ENCODE assay signal across 13 cellular contexts in the genomic region with DNA sequence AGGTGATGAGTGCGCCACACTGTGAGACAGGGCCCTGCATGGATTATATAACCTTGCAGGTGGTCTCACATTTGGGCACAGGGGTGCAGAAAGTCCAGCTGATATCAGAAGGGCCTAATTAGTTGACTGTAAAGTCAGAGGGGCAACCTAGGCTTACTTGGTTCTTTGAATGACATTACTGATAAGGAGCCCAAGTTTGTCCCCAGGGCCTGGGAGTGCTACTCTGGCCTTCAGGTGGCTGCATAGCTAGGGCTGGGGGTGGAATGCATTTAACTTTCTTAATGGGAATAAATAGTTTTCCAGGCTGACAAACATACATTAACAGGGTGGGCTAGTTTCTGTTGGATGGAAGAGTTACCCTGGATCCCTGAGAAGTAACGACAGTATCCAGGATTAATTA. TPM values are rescaled to one million over a fixed set of nuclear protein-coding genes. Genes with fewer than 3 reads are reported as not detected.
DNase-seq lines count a peak whose midpoint lies in the region; ATAC-seq and TF ChIP-seq lines count a peak whose summit lies in the region.
"Had no signal": no experiment of that assay in that cellular context is flagged by ENCODE, and none has a peak within 500 bp of the region (broad histone marks: within the 10 kb centered on the region; RNA-seq: fewer than 3 reads in every experiment).

No MANE protein-coding gene starts in this region.

- peaks cover 16% of the 10 kb centered on the region for H3K36me3 Mint-ChIP-seq in Caco-2 (ENCODE audit: insufficient read depth, unreplicated experiment)
- peaks cover 0 to 4% of the 10 kb centered on the region in 2 donors for H3K36me3 Mint-ChIP-seq in stimulated activated naive B cell treated with anti-CD40 and anti-IgM and Interleukin-4, amounts not matched to agents 10 μg/mL and 1 μg/mL and 100 μg/mL, for 72 hours
- H3K36me3 Mint-ChIP-seq: CD8-positive, alpha-beta T cell had no signal

- H3K27me3 Mint-ChIP-seq in Caco-2 (ENCODE audit: insufficient read depth, unreplicated experiment): no peaks in the 10 kb centered on the region
- H3K27me3 Mint-ChIP-seq in stimulated activated naive B cell treated with anti-CD40 and anti-IgM and Interleukin-4, amounts not matched to agents 10 μg/mL and 1 μg/mL and 100 μg/mL, for 72 hours: no peaks in the 10 kb centered on the region

- no peaks in the 10 kb centered on the region for H3K9me3 Mint-ChIP-seq in Caco-2 (ENCODE audit: unreplicated experiment)
- no peaks in the 10 kb centered on the region for H3K9me3 Mint-ChIP-seq in stimulated activated naive B cell treated with anti-CD40 and anti-IgM and Interleukin-4, amounts not matched to agents 10 μg/mL and 1 μg/mL and 100 μg/mL, for 72 hours
- H3K9me3 Mint-ChIP-seq: CD8-positive, alpha-beta T cell had no signal

- H3K27ac ChIP-seq in RWPE2 (ENCODE audit: poor library complexity, severe bottlenecking): peak overlapping the region; percentile 4
- peak overlapping the region; percentile 6 for H3K27ac ChIP-seq in lower lobe of right lung

- peaks cover 16% of the 10 kb centered on the region for H3K4me1 Mint-ChIP-seq in Caco-2 (ENCODE audit: low read depth, unreplicated experiment)
- H3K4me1 Mint-ChIP-seq in stimulated activated naive B cell treated with anti-CD40 and anti-IgM and Interleukin-4, amounts not matched to agents 10 μg/mL and 1 μg/mL and 100 μg/mL, for 72 hours: peaks cover 17 to 41% of the 10 kb centered on the region in 2 donors

- H3K27me3 ChIP-seq in Caco-2 (replicated peaks; ENCODE audit: control insufficient read depth, insufficient read depth, low read length): no peaks in the 10 kb centered on the region
- no peaks in the 10 kb centered on the region for H3K27me3 ChIP-seq in RWPE2 (ENCODE audit: insufficient read depth, poor library complexity, severe bottlenecking)
- no peaks in the 10 kb centered on the region for H3K27me3 ChIP-seq in lower lobe of right lung (ENCODE audit: low read depth)

- TF ChIP-seq CTCF in Caco-2 (IDR thresholded peaks at IDR 0.05; ENCODE audit: insufficient read depth in 1 of 2, low read depth in 1 of 2, low read length in 1 of 2, severe bottlenecking in 1 of 2, unreplicated experiment in 1 of 2): no peak
- no peak for TF ChIP-seq CTCF in RWPE2 (IDR thresholded peaks at IDR 0.05; ENCODE audit: poor library complexity, severe bottlenecking)
- no peak for TF ChIP-seq CTCF in lower lobe of right lung (IDR thresholded peaks at IDR 0.05)

- H3K4me1 ChIP-seq in Caco-2 (peaks cover 19% of the 10 kb centered on the region), RWPE2 (ENCODE audit: insufficient read depth, poor library complexity, severe bottlenecking) (peaks cover 3% of the 10 kb centered on the region), lower lobe of right lung (peaks cover 12% of the 10 kb centered on the region)

- CTCF ChIA-PET in Caco-2 (lab: Charles Lee): interaction anchor here (0.8 to 2.1 kb wide), 20 partner anchors 10 to 326 kb away, joined by 3 to 9 read pairs (median 4); no protein-coding TSS in a partner anchor

- intact Hi-C loops in Caco-2 (cut with micrococcal nuclease; ENCODE audit: unreplicated experiment): no loop called here
- intact Hi-C loops in lower lobe of right lung (cut with DNase I): no loop called here

- DNase-seq in Caco-2 (peak; percentile 41 to 50), RWPE2 (ENCODE audit: low spot score) (no peak), lower lobe of right lung (no peak)
- no peak for DNase-seq in stimulated activated naive B cell treated with anti-CD40 and anti-IgM and Interleukin-4, amounts not matched to agents 10 μg/mL and 1 μg/mL and 100 μg/mL, for 72 hours

- H3K27ac Mint-ChIP-seq in Caco-2 (ENCODE audit: unreplicated experiment): peak overlapping the region; percentile 37
- peak overlapping the region; percentile 82 for H3K27ac Mint-ChIP-seq in stimulated activated naive B cell treated with anti-CD40 and anti-IgM and Interleukin-4, amounts not matched to agents 10 μg/mL and 1 μg/mL and 100 μg/mL, for 72 hours
- H3K27ac Mint-ChIP-seq: CD8-positive, alpha-beta T cell had no signal

- no TSS peak for BruUV-seq in Caco-2 (replicated peaks; lab: Mats Ljungman, UMichigan)

- H3K4me3 Mint-ChIP-seq in Caco-2 (ENCODE audit: unreplicated experiment): no peak overlapping the region
- no peak overlapping the region for H3K4me3 Mint-ChIP-seq in stimulated activated naive B cell treated with anti-CD40 and anti-IgM and Interleukin-4, amounts not matched to agents 10 μg/mL and 1 μg/mL and 100 μg/mL, for 72 hours
- H3K4me3 Mint-ChIP-seq: CD8-positive, alpha-beta T cell had no signal

- no peak for ATAC-seq in RWPE2 (ENCODE audit: low read depth)
- no peak for ATAC-seq in lower lobe of right lung
- ATAC-seq in stimulated activated naive B cell treated with anti-CD40 and anti-IgM and Interleukin-4, amounts not matched to agents 10 μg/mL and 1 μg/mL and 100 μg/mL, for 72 hours (replicated peaks): no peak
- no peak for ATAC-seq in GM19452 (IDR thresholded peaks at IDR 0.05; ENCODE audit: unreplicated experiment)
- ATAC-seq in HG03139 (IDR thresholded peaks at IDR 0.05; ENCODE audit: unreplicated experiment): no peak
- no peak for ATAC-seq in GM19463 (IDR thresholded peaks at IDR 0.05; ENCODE audit: unreplicated experiment)
- ATAC-seq: Right ventricle myocardium inferior had no signal

- H3K9me3 ChIP-seq in Caco-2: no peaks in the 10 kb centered on the region
- no peaks in the 10 kb centered on the region for H3K9me3 ChIP-seq in RWPE2 (ENCODE audit: severe bottlenecking)
- no peaks in the 10 kb centered on the region for H3K9me3 ChIP-seq in lower lobe of right lung
- H3K9me3 ChIP-seq: SK-N-SH had no signal

- H3K4me3 ChIP-seq in Caco-2 (ENCODE audit: low read depth, low read length): no peak overlapping the region
- H3K4me3 ChIP-seq in RWPE2 (ENCODE audit: severe bottlenecking): no peak overlapping the region
- no peak overlapping the region for H3K4me3 ChIP-seq in lower lobe of right lung

- POLR2A ChIA-PET in Caco-2 (lab: Charles Lee): interaction anchor here (0.6 to 1.4 kb wide), 2 partner anchors 29 to 124 kb away, joined by 3 to 6 read pairs; a partner anchor contains a TSS

- H3K36me3 ChIP-seq in Caco-2 (ENCODE audit: control insufficient read depth, insufficient read depth, low read length) (no peaks in the 10 kb centered on the region), RWPE2 (ENCODE audit: low read depth) (no peaks in the 10 kb centered on the region), lower lobe of right lung (no peaks in the 10 kb centered on the region)

RNA-seq across cellular contexts. Expression of a gene that starts 3.3 kb away (rescaled TPM):
- not detected in 2 replicates for total RNA-seq in Caco-2 (2022)
- not detected for total RNA-seq in lower lobe of right lung
- total RNA-seq: CD8-positive, alpha-beta T cell; Daoy; HT1080; PC-3; Right ventricle myocardium inferior had no signal

RNA-seq across cellular contexts. Expression of a gene that starts 3.9 kb away (rescaled TPM):
- 125 and 129 TPM in 2 replicates for total RNA-seq in Caco-2 (2022)
- 63.2 TPM for total RNA-seq in lower lobe of right lung

Comparison
In these comparisons a context has a peak if more than half of its experiments do, and no peak if none do; other contexts are left out.
1. DNase-seq: peak in Caco-2 (2 of 2); none in RWPE2 (single experiment), lower lobe of right lung (single experiment) and stimulated activated naive B cell treated with anti-CD40 and anti-IgM and Interleukin-4, amounts not matched to agents 10 μg/mL and 1 μg/mL and 100 μg/mL, for 72 hours (single experiment).